Comparison of ENCODE assay signal across 1 cellular context in genomic region chr9:113624721-113625120, GRCh38.
TF ChIP-seq lines count a peak whose summit lies in the region.

No MANE protein-coding gene starts in this region.

TF ChIP-seq in H1, 55 proteins besides CTCF, POLR2A, EP300 and RAD21 (continued from another document):
- TF ChIP-seq YY1 (IDR thresholded peaks at IDR 0.05; ENCODE audit: low read depth, low read length), result no peak
- no peak for TF ChIP-seq SRF (IDR thresholded peaks at IDR 0.05; ENCODE audit: low read depth, low read length)
- TF ChIP-seq CHD2 (IDR thresholded peaks at IDR 0.05; ENCODE audit: low read length), result no peak
- no peak for TF ChIP-seq CBX8 (IDR thresholded peaks at IDR 0.05; ENCODE audit: borderline replicate concordance, low read depth, low read length)
- TF ChIP-seq TAF7 (optimal IDR thresholded peaks at IDR 0.05; ENCODE audit: borderline replicate concordance, low read depth, low read length), result no peak
- TF ChIP-seq SAP30 (IDR thresholded peaks at IDR 0.05; ENCODE audit: insufficient read depth, insufficient replicate concordance, low read length), result no peak
- no peak for TF ChIP-seq POLR2AphosphoS5 (IDR thresholded peaks at IDR 0.05; ENCODE audit: low read depth, low read length)
- no peak for TF ChIP-seq EZH2 (IDR thresholded peaks at IDR 0.05; ENCODE audit: low read depth, low read length, severe bottlenecking)
- TF ChIP-seq CREB1 (IDR thresholded peaks at IDR 0.05), result no peak
- no peak for TF ChIP-seq KDM4A (IDR thresholded peaks at IDR 0.05; ENCODE audit: low read depth, low read length, severe bottlenecking)
- no peak for TF ChIP-seq SUZ12 (IDR thresholded peaks at IDR 0.05; ENCODE audit: low read length)
- TF ChIP-seq POU5F1 (IDR thresholded peaks at IDR 0.05; ENCODE audit: low read depth, low read length), result no peak
- TF ChIP-seq ATF2 (IDR thresholded peaks at IDR 0.05; ENCODE audit: low read length), result no peak
